8 cellular contexts compared by ENCODE assay signal in the genomic region with DNA sequence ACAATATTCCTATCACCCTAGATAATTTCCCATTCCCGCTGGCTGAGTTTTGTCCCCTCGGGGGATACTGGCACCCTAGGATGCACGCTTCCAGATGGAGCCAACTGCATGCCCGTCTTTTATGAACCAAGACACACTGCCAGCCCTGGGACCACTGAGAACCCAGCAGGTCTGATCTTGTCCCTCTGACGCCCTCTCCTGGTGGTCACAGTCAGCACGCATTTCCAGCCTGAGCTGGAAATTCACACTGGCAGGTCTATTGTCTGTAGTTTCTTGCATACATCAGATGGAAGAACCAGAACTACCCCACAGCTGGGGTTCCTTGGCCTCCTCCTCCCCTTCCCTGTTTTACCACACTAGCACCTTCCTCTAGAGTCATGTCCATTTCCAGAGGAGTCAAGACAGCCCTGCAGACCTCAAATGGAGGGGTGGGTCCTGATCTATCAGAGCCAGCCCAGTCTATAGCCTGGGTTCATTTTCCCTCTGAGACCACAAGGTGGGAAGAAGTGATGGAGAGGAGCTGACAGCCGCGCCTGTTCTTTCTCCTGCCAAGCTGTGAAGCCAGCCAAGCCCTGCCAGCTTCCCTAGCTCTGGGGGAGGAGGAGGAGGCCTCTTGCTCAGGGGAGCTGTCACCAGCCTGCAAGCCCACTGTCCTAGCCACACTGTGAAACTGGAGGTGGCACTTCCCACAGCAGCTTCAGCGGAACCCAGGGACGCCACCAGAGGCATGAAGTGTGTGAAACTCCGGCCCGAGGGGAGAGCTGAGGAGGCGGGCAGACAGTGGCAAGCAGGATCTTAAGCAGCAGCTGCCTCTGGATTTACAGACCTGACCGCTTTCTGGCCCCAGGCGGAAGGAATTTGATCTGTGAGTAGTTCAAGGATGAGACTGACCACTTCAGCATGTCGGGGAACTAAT. TPM values are rescaled to one million over a fixed set of nuclear protein-coding genes. Genes with fewer than 3 reads are reported as not detected.
A peak's percentile ranks its signal among the peaks of the same experiment; 100 is the strongest.
DNase-seq lines count a peak whose midpoint lies in the region; ATAC-seq, FAIRE-seq and TF ChIP-seq lines count a peak whose summit lies in the region.

No MANE protein-coding gene starts in this region.

- peak; percentile 50 for FAIRE-seq in bronchial epithelial cell (lab: Jason Lieb, UNC)

- peaks cover 6% of the 10 kb centered on the region for H3K36me3 ChIP-seq in bronchial epithelial cell (ENCODE audit: control insufficient read depth, insufficient read depth, low read length)

- peak; percentile 47 for DNase-seq in DMS153 treated with DMSO at 0.1 percent for 48 hours (lab: John Stamatoyannopoulos, UW; ENCODE audit: unreplicated experiment)
- DNase-seq in DMS153 (lab: John Stamatoyannopoulos, UW) = no peak
- DNase-seq in NCI-H2196 (lab: John Stamatoyannopoulos, UW; ENCODE audit: unreplicated experiment) = peak; percentile 80
- DNase-seq in activated CD4-positive, CD25-positive, alpha-beta regulatory T cell (lab: John Stamatoyannopoulos, UW) = peak; percentile 9 to 45 (median 32)
- peak; percentile 60 for DNase-seq in bronchial epithelial cell (ENCODE audit: low read depth)
- peak; percentile 93 for DNase-seq in left kidney (ENCODE audit: low read depth, low spot score)
- peak; percentile 68 to 71 for DNase-seq in stimulated activated CD4-positive, alpha-beta T cell treated with anti-CD3 and anti-CD28 coated beads, Interleukin-2, amount 100 ng/mL, for 24 hours

- ATAC-seq in GM21529 (IDR thresholded peaks at IDR 0.05; ENCODE audit: unreplicated experiment) = no peak

- no peak overlapping the region for H3K4me3 ChIP-seq in bronchial epithelial cell (ENCODE audit: low read depth, low read length)

- TF ChIP-seq CTCF in bronchial epithelial cell (IDR thresholded peaks at IDR 0.05; ENCODE audit: insufficient read depth, low read length, severe bottlenecking) = peak; percentile 92

- H3K27me3 ChIP-seq in bronchial epithelial cell (ENCODE audit: control insufficient read depth, insufficient read depth, low read length) = no peaks in the 10 kb centered on the region

RNA-seq across cellular contexts. Expression of gene MXRA7, which starts 29.3 kb away (rescaled TPM):
- 80.6 and 95.9 TPM in 2 replicates for total RNA-seq in bronchial epithelial cell

RNA-seq across cellular contexts. Expression of gene ST6GALNAC1, which starts 37.9 kb away (rescaled TPM):
- 5.0 and 10.8 TPM in 2 replicates for total RNA-seq in bronchial epithelial cell

RNA-seq across cellular contexts. Expression of gene JMJD6, which starts 44.9 kb away (rescaled TPM):
- total RNA-seq in bronchial epithelial cell = 16.6 and 19.5 TPM in 2 replicates

RNA-seq across cellular contexts. Expression of gene METTL23, which starts 45.2 kb away (rescaled TPM):
- 18.7 and 22.3 TPM in 2 replicates for total RNA-seq in bronchial epithelial cell

RNA-seq across cellular contexts. Expression of gene SRSF2, which starts 55.7 kb away (rescaled TPM):
- 57.9 and 67.2 TPM in 2 replicates for total RNA-seq in bronchial epithelial cell
